In the genomic region with DNA sequence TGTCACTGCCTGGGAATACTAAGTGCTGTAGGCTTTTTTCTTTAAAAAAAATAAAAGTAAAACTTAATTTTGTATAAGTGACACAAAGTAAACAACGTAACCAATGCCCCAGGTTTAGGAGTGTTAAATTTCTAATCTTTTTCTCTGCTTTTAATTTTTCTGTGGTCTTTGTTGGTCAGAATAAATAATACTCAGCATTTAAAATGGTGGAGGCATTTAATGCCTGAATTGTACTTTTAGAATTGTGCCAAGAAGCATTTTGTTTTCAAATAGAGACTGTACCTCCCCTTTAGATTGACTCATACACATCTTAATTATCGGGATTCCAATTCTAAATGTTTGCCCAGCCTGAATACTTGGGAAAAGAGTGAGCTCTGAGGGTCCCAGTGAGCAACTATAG, we compare ENCODE assay signal across 9 cellular contexts. TPM values are rescaled to one million over a fixed set of nuclear protein-coding genes. Genes with fewer than 3 reads are reported as not detected.
DNase-seq lines count a peak whose midpoint lies in the region; ATAC-seq and TF ChIP-seq lines count a peak whose summit lies in the region.
"Had no signal": no experiment of that assay in that cellular context is flagged by ENCODE, and none has a peak within 500 bp of the region (broad histone marks: within the 10 kb centered on the region; RNA-seq: fewer than 3 reads in every experiment).

No MANE protein-coding gene starts in this region.

- peaks cover 9% of the 10 kb centered on the region for H3K36me3 Mint-ChIP-seq in CD8-positive, alpha-beta T cell
- peaks cover 25% of the 10 kb centered on the region for H3K36me3 Mint-ChIP-seq in dendritic cell treated with granulocyte-macrophage colony-stimulating factor and Interleukin-4, amounts not matched to agents 40 ng/mL and 50 ng/mL, for 4 days (ENCODE audit: low read depth)

- CTCF ChIA-PET in CD8-positive, alpha-beta T cell (lab: Charles Lee), result interaction anchor here (1.0 kb wide), 1 partner anchor 84 kb away, joined by 3 read pairs; a partner anchor contains a TSS

- no peak for ATAC-seq in CD8-positive, alpha-beta T cell

- H3K9me2 ChIP-seq in neural cell (ENCODE audit: insufficient read depth, low read length), result no peaks in the 10 kb centered on the region

- no peak for DNase-seq in CD8-positive, alpha-beta T cell
- no peak for DNase-seq in MG63
- no peak for DNase-seq in tibial artery
- no peak for DNase-seq in midbrain (lab: John Stamatoyannopoulos, UW)
- no peak for DNase-seq in ureter (ENCODE audit: low spot score)
- DNase-seq in NCI-H187 treated with DMSO at 0.1 percent for 48 hours (lab: John Stamatoyannopoulos, UW), result no peak
- DNase-seq: NCI-H2029 had no signal

- H3K27ac Mint-ChIP-seq in CD8-positive, alpha-beta T cell, result no peak overlapping the region
- no peak overlapping the region for H3K27ac Mint-ChIP-seq in dendritic cell treated with granulocyte-macrophage colony-stimulating factor and Interleukin-4, amounts not matched to agents 40 ng/mL and 50 ng/mL, for 4 days

- H3K4me1 ChIP-seq in CD8-positive, alpha-beta T cell (ENCODE audit: insufficient read depth, low read length), result peaks cover 28% of the 10 kb centered on the region
- H3K4me1 ChIP-seq in tibial artery, result peaks cover 0 to 57% (median 15%) of the 10 kb centered on the region in 4 donors

- no peak for TF ChIP-seq EP300 in neural cell (conservative IDR thresholded peaks at IDR 0.05; ENCODE audit: poor library complexity, severe bottlenecking)

- no peak overlapping the region for H3K9ac ChIP-seq in neural cell (ENCODE audit: low read length)

- H3K79me2 ChIP-seq in neural cell (replicated peaks; ENCODE audit: insufficient read depth, low read length), result peaks cover 14% of the 10 kb centered on the region

- H3K4me1 Mint-ChIP-seq in CD8-positive, alpha-beta T cell (ENCODE audit: low read depth), result peaks cover 48% of the 10 kb centered on the region
- peaks cover 45% of the 10 kb centered on the region for H3K4me1 Mint-ChIP-seq in dendritic cell treated with granulocyte-macrophage colony-stimulating factor and Interleukin-4, amounts not matched to agents 40 ng/mL and 50 ng/mL, for 4 days (ENCODE audit: low read depth)

- H3K4me3 ChIP-seq in CD8-positive, alpha-beta T cell (ENCODE audit: low read depth, low read length), result no peak overlapping the region
- H3K4me3 ChIP-seq in MG63 (peak overlapping the region; percentile 80), neural cell (ENCODE audit: low read length) (peak overlapping the region; percentile 95), tibial artery (peak overlapping the region in 1 of 2 donors; percentile 83)

- H3K4me3 Mint-ChIP-seq in CD8-positive, alpha-beta T cell, result peak overlapping the region; percentile 62
- peak overlapping the region; percentile 42 for H3K4me3 Mint-ChIP-seq in dendritic cell treated with granulocyte-macrophage colony-stimulating factor and Interleukin-4, amounts not matched to agents 40 ng/mL and 50 ng/mL, for 4 days

- no peaks in the 10 kb centered on the region for H4K20me1 ChIP-seq in neural cell (ENCODE audit: insufficient read depth)

- POLR2A ChIA-PET in CD8-positive, alpha-beta T cell (lab: Charles Lee), result no interaction called here

- no peak for TF ChIP-seq RAD21 in neural cell (conservative IDR thresholded peaks at IDR 0.05)

- peak overlapping the region; percentile 90 for H3K4me2 ChIP-seq in neural cell (ENCODE audit: low read length)

- no peaks in the 10 kb centered on the region for H3K9me3 Mint-ChIP-seq in CD8-positive, alpha-beta T cell
- H3K9me3 Mint-ChIP-seq in dendritic cell treated with granulocyte-macrophage colony-stimulating factor and Interleukin-4, amounts not matched to agents 40 ng/mL and 50 ng/mL, for 4 days, result no peaks in the 10 kb centered on the region

- H2AFZ ChIP-seq in neural cell (ENCODE audit: low read depth, low read length), result no peak overlapping the region

- no peaks in the 10 kb centered on the region for H3K27me3 ChIP-seq in CD8-positive, alpha-beta T cell (ENCODE audit: insufficient read depth, low read length)
- H3K27me3 ChIP-seq in MG63 (no peaks in the 10 kb centered on the region), neural cell (ENCODE audit: insufficient read depth, low read depth, low read length) (no peaks in the 10 kb centered on the region), tibial artery (no peaks in the 10 kb centered on the region)

- H3K27ac ChIP-seq in CD8-positive, alpha-beta T cell (ENCODE audit: low read depth, low read length), result no peak overlapping the region
- no peak overlapping the region for H3K27ac ChIP-seq in neural cell (ENCODE audit: low read length)
- H3K27ac ChIP-seq in tibial artery, result peak overlapping the region in 1 of 2 donors; percentile 99

- H3K27me3 Mint-ChIP-seq in CD8-positive, alpha-beta T cell (ENCODE audit: low read depth), result no peaks in the 10 kb centered on the region
- H3K27me3 Mint-ChIP-seq in dendritic cell treated with granulocyte-macrophage colony-stimulating factor and Interleukin-4, amounts not matched to agents 40 ng/mL and 50 ng/mL, for 4 days, result no peaks in the 10 kb centered on the region

- TF ChIP-seq CTCF in CD8-positive, alpha-beta T cell (IDR thresholded peaks at IDR 0.05), result no peak
- TF ChIP-seq CTCF in neural cell (IDR thresholded peaks at IDR 0.05; ENCODE audit: poor library complexity, severe bottlenecking), result no peak
- TF ChIP-seq CTCF in tibial artery (IDR thresholded peaks at IDR 0.05), result no peak

- no peaks in the 10 kb centered on the region for H3F3A ChIP-seq in neural cell (ENCODE audit: insufficient read depth, low read length, poor library complexity, severe bottlenecking)

- intact Hi-C loops in CD8-positive, alpha-beta T cell (cut with DNase I, micrococcal nuclease), result loop anchor here in 1 of 2 experiments (5.0 kb wide), 2 partner anchors 340 to 380 kb away; a partner anchor contains a TSS
- intact Hi-C loops in dendritic cell treated with granulocyte-macrophage colony-stimulating factor and Interleukin-4, amounts not matched to agents 40 ng/mL and 50 ng/mL, for 4 days (cut with micrococcal nuclease), result loop anchor here (5.0 kb wide), 4 partner anchors 50 to 340 kb away; a partner anchor contains a TSS
- intact Hi-C loops in tibial artery (cut with DNase I; ENCODE audit: low total_unique reads), result loop anchor here (5.0 to 10.0 kb wide), 3 partner anchors 88 to 342 kb away; a partner anchor contains a TSS

- H3K9me3 ChIP-seq in CD8-positive, alpha-beta T cell (ENCODE audit: low read length), result no peaks in the 10 kb centered on the region
- H3K9me3 ChIP-seq in MG63, result no peaks in the 10 kb centered on the region
- H3K9me3 ChIP-seq in neural cell (ENCODE audit: low read length), result no peaks in the 10 kb centered on the region
- no peaks in the 10 kb centered on the region for H3K9me3 ChIP-seq in tibial artery

- H3K36me3 ChIP-seq in CD8-positive, alpha-beta T cell (ENCODE audit: insufficient read depth, low read length), result no peaks in the 10 kb centered on the region
- H3K36me3 ChIP-seq in MG63 (no peaks in the 10 kb centered on the region), neural cell (ENCODE audit: insufficient read depth, low read length) (no peaks in the 10 kb centered on the region), tibial artery (no peaks in the 10 kb centered on the region)

TF ChIP-seq in neural cell, 6 proteins besides CTCF, POLR2A, EP300 and RAD21:
- TF ChIP-seq TAF1 (IDR thresholded peaks at IDR 0.05; ENCODE audit: low read depth) (no peak), MXI1 (conservative IDR thresholded peaks at IDR 0.05; ENCODE audit: poor library complexity, severe bottlenecking) (no peak), POLR2AphosphoS5 (IDR thresholded peaks at IDR 0.05) (no peak), SMC3 (conservative IDR thresholded peaks at IDR 0.05; ENCODE audit: poor library complexity) (no peak), EZH2 (IDR thresholded peaks at IDR 0.05; ENCODE audit: borderline replicate concordance, insufficient read depth, low read length, poor library complexity, severe bottlenecking) (no peak)
- TF ChIP-seq, protein P1, sequence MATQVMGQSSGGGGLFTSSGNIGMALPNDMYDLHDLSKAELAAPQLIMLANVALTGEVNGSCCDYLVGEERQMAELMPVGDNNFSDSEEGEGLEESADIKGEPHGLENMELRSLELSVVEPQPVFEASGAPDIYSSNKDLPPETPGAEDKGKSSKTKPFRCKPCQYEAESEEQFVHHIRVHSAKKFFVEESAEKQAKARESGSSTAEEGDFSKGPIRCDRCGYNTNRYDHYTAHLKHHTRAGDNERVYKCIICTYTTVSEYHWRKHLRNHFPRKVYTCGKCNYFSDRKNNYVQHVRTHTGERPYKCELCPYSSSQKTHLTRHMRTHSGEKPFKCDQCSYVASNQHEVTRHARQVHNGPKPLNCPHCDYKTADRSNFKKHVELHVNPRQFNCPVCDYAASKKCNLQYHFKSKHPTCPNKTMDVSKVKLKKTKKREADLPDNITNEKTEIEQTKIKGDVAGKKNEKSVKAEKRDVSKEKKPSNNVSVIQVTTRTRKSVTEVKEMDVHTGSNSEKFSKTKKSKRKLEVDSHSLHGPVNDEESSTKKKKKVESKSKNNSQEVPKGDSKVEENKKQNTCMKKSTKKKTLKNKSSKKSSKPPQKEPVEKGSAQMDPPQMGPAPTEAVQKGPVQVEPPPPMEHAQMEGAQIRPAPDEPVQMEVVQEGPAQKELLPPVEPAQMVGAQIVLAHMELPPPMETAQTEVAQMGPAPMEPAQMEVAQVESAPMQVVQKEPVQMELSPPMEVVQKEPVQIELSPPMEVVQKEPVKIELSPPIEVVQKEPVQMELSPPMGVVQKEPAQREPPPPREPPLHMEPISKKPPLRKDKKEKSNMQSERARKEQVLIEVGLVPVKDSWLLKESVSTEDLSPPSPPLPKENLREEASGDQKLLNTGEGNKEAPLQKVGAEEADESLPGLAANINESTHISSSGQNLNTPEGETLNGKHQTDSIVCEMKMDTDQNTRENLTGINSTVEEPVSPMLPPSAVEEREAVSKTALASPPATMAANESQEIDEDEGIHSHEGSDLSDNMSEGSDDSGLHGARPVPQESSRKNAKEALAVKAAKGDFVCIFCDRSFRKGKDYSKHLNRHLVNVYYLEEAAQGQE (IDR thresholded peaks at IDR 0.05; ENCODE audit: borderline replicate concordance), result no peak

RNA-seq across cellular contexts. Expression of a gene that starts 1.6 kb away (rescaled TPM):
- total RNA-seq in CD8-positive, alpha-beta T cell, result 10 to 100 TPM; 28.7 to 32.4 TPM
- total RNA-seq in MG63 (2014; rRNA removed; shearing (Covaris generic); ENCODE audit: low replicate concordance), result 18.5 and 105 TPM in 2 replicates
- 27.3 and 46.9 TPM in 2 replicates for polyA plus RNA-seq in neural cell
- 115 and 139 TPM in 2 replicates for polyA minus RNA-seq in neural cell
- 62.9 TPM for total RNA-seq in ureter
